ENCODE assay signal across 12 cellular contexts in genomic region chr13:35716186-35716585, GRCh38.
DNase-seq lines count a peak whose midpoint lies in the region; ATAC-seq and TF ChIP-seq lines count a peak whose summit lies in the region.
"Had no signal": no experiment of that assay in that cellular context is flagged by ENCODE, and none has a peak within 500 bp of the region (broad histone marks: within the 10 kb centered on the region; RNA-seq: fewer than 3 reads in every experiment).

No MANE protein-coding gene starts in this region.

- peak; percentile 59 for ATAC-seq in Right ventricle myocardium superior (ENCODE audit: poor library complexity)

- H3K4me3 ChIP-seq in cardiac fibroblast (replicated peaks in 1 of 2; ENCODE audit: low read depth in 2 of 2, low read length in 2 of 2): no peak overlapping the region

- no peak for DNase-seq in Right ventricle myocardium superior
- DNase-seq in cardiac septum (ENCODE audit: low spot score): no peak
- peak; percentile 37 to 44 for DNase-seq in cardiac fibroblast (ENCODE audit: low read depth in 2 of 2)
- DNase-seq in kidney glomerular epithelial cell (lab: John Stamatoyannopoulos, UW): peak; percentile 38
- DNase-seq in T-helper 9 cell: no peak
- DNase-seq in effector CD4-positive, alpha-beta T cell: no peak
- no peak for DNase-seq in DMS 273 treated with DMSO at 0.1 percent for 48 hours (lab: John Stamatoyannopoulos, UW)
- no peak for DNase-seq in SIG-M5 treated with dmso at 0.1 percent for 504 hours (lab: John Stamatoyannopoulos, UW; ENCODE audit: unreplicated experiment)
- DNase-seq: ACHN; activated CD4-positive, alpha-beta T cell treated with anti-CD3 and anti-CD28 coated beads, Interleukin-2, amount 50 U/mL, for 1 hour; small intestine; stimulated activated naive CD4-positive, alpha-beta T cell had no signal

- no peak for TF ChIP-seq CTCF in cardiac fibroblast (IDR thresholded peaks at IDR 0.05; ENCODE audit: low read depth, low read length)

- intact Hi-C loops in Right ventricle myocardium superior (cut with DNase I) (loop anchor here (10.0 kb wide), 1 partner anchor 81 kb away; no protein-coding TSS in a partner anchor), cardiac septum (cut with DNase I) (no loop called here)

Comparison
In these comparisons a context has a peak if more than half of its experiments do, and no peak if none do; other contexts are left out.
1. DNase-seq: peak in cardiac fibroblast (2 of 2) and kidney glomerular epithelial cell (single experiment); none in Right ventricle myocardium superior (single experiment), cardiac septum (single experiment), T-helper 9 cell (single experiment), effector CD4-positive, alpha-beta T cell (single experiment), DMS 273 treated with DMSO at 0.1 percent for 48 hours (single experiment) and SIG-M5 treated with dmso at 0.1 percent for 504 hours (single experiment).